Comparison of ENCODE assay signal across 8 cellular contexts in the genomic region with DNA sequence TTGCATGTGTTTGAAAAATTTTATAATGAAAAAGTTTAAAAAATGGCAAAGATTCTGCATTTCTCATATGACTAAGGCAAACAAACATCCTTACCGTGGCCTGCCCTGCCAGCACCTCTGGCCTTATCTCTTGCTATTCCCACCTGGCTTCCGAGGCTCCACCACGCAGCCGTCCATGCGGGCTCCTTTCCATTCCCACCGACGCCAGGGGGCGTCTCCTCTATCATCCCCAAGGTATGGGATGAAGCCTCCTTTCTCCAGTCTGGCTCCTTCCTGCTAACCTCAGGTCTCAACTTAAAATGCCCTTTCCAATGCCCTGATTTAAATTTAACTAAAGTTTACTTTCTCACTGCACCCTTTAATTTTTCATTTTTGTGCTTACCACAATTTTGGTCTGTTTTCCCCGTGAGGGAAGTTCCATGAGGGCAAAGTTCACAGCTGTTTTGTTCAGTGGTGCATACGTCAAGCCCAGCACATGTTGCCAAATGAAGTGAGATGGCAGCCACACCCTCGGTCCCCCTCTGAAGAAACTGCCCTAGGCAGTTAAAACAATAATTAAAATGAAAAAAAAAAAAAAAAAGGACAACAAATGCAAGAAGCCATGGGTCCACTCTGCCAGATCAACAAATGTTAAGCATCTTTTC. TPM values are rescaled to one million over a fixed set of nuclear protein-coding genes. Genes with fewer than 3 reads are reported as not detected.
DNase-seq lines count a peak whose midpoint lies in the region; ATAC-seq and TF ChIP-seq lines count a peak whose summit lies in the region.

No MANE protein-coding gene starts in this region.

- TF ChIP-seq CTCF in GM12873 (IDR thresholded peaks at IDR 0.05; ENCODE audit: insufficient read depth, low read depth, low read length, missing control alignments) = peak; percentile 48
- peak; percentile 63 for TF ChIP-seq CTCF in NB4 (IDR thresholded peaks at IDR 0.05; ENCODE audit: low read depth, low read length)
- TF ChIP-seq CTCF in activated CD8-positive, alpha-beta T cell treated with anti-CD3 and anti-CD28 coated beads for 36 hours (IDR thresholded peaks at IDR 0.05) = peak; percentile 38
- peak in 5 of 6 experiments; percentile 26 to 56 (median 43) for TF ChIP-seq CTCF in upper lobe of left lung (IDR thresholded peaks at IDR 0.05)

- CTCF ChIA-PET in activated CD8-positive, alpha-beta T cell treated with anti-CD3 and anti-CD28 coated beads for 36 hours (lab: Charles Lee) = no interaction called here

- H3K4me3 ChIP-seq in NB4 (ENCODE audit: low read depth, low read length) (no peak overlapping the region), upper lobe of left lung (no peak overlapping the region)

- no peak overlapping the region for H3K27ac ChIP-seq in upper lobe of left lung

- peaks cover 18% of the 10 kb centered on the region for H3K9me3 Mint-ChIP-seq in activated CD8-positive, alpha-beta T cell treated with anti-CD3 and anti-CD28 coated beads for 36 hours

- H3K36me3 ChIP-seq in upper lobe of left lung = no peaks in the 10 kb centered on the region

- no peak overlapping the region for H3K27ac Mint-ChIP-seq in activated CD8-positive, alpha-beta T cell treated with anti-CD3 and anti-CD28 coated beads for 36 hours

- H3K36me3 Mint-ChIP-seq in activated CD8-positive, alpha-beta T cell treated with anti-CD3 and anti-CD28 coated beads for 36 hours (ENCODE audit: low read depth) = peaks cover 6% of the 10 kb centered on the region

- POLR2A ChIA-PET in activated CD8-positive, alpha-beta T cell treated with anti-CD3 and anti-CD28 coated beads for 36 hours (lab: Charles Lee) = no interaction called here

- 14 to 25% methylated on average over 11 of the region's 11 CpGs for WGBS in upper lobe of left lung, 2 donors

- peak; percentile 40 for DNase-seq in NB4 (ENCODE audit: low read depth)
- peak; percentile 42 for DNase-seq in activated CD8-positive, alpha-beta T cell treated with anti-CD3 and anti-CD28 coated beads for 36 hours
- peak; percentile 84 for DNase-seq in iPS-NIHi7 (ENCODE audit: extremely low spot score)
- DNase-seq in upper lobe of left lung = peak in 1 of 2 donors; percentile 45

- H3K27me3 Mint-ChIP-seq in activated CD8-positive, alpha-beta T cell treated with anti-CD3 and anti-CD28 coated beads for 36 hours = no peaks in the 10 kb centered on the region

- no peak for TF ChIP-seq EP300 in upper lobe of left lung (IDR thresholded peaks at IDR 0.05)

- no peaks in the 10 kb centered on the region for H3K4me1 Mint-ChIP-seq in activated CD8-positive, alpha-beta T cell treated with anti-CD3 and anti-CD28 coated beads for 36 hours (ENCODE audit: low read depth)

- intact Hi-C loops in activated CD8-positive, alpha-beta T cell treated with anti-CD3 and anti-CD28 coated beads for 36 hours (cut with micrococcal nuclease) = no loop called here

- no peak for TF ChIP-seq POLR2A in NB4 (IDR thresholded peaks at IDR 0.05; ENCODE audit: extremely low read depth, insufficient read length)
- no peak for TF ChIP-seq POLR2A in upper lobe of left lung (IDR thresholded peaks at IDR 0.05)

- no peak overlapping the region for H3K4me3 Mint-ChIP-seq in activated CD8-positive, alpha-beta T cell treated with anti-CD3 and anti-CD28 coated beads for 36 hours

- H3K9me3 ChIP-seq in upper lobe of left lung = peaks cover 0 to 13% (median 6%) of the 10 kb centered on the region in 4 donors

- H3K27me3 ChIP-seq in upper lobe of left lung = no peaks in the 10 kb centered on the region

- ATAC-seq in activated CD8-positive, alpha-beta T cell treated with anti-CD3 and anti-CD28 coated beads for 36 hours = no peak
- ATAC-seq in upper lobe of left lung (ENCODE audit: low FRiP score in 2 of 2) = peak in 1 of 2 donors; percentile 56
- ATAC-seq in GM21515 (IDR thresholded peaks at IDR 0.05; ENCODE audit: unreplicated experiment) = no peak
- no peak for ATAC-seq in GM21529 (IDR thresholded peaks at IDR 0.05; ENCODE audit: unreplicated experiment)
- no peak for ATAC-seq in GM18861 (IDR thresholded peaks at IDR 0.05; ENCODE audit: unreplicated experiment)

- H3K4me1 ChIP-seq in upper lobe of left lung = peaks cover 0 to 7% (median 4%) of the 10 kb centered on the region in 4 donors

RNA-seq across cellular contexts. Expression of gene SDK2, which starts 13.3 kb away (rescaled TPM):
- total RNA-seq in activated CD8-positive, alpha-beta T cell treated with anti-CD3 and anti-CD28 coated beads for 36 hours = 1 to 10 TPM; 3.2 to 3.3 TPM
- 1 to 10 TPM; 1.2 to 7.3 (median 2.9) TPM for total RNA-seq in upper lobe of left lung
